24 cellular contexts compared by ENCODE assay signal in genomic region chr16:23103603-23104002, GRCh38. TPM values are rescaled to one million over a fixed set of nuclear protein-coding genes. Genes with fewer than 3 reads are reported as not detected.
DNase-seq lines count a peak whose midpoint lies in the region; ATAC-seq and TF ChIP-seq lines count a peak whose summit lies in the region.
"Had no signal": no experiment of that assay in that cellular context is flagged by ENCODE, and none has a peak within 500 bp of the region (broad histone marks: within the 10 kb centered on the region; RNA-seq: fewer than 3 reads in every experiment).

No MANE protein-coding gene starts in this region.

- no peak overlapping the region for H2AFZ ChIP-seq in mammary epithelial cell (ENCODE audit: low read depth, low read length)

- H3K4me3 Mint-ChIP-seq in stimulated activated memory B cell treated with anti-CD40 and anti-IgM and Interleukin-4, amounts not matched to agents 10 μg/mL and 1 μg/mL and 100 μg/mL, for 72 hours, result no peak overlapping the region
- H3K4me3 Mint-ChIP-seq: CD8-positive, alpha-beta T cell had no signal

- TF ChIP-seq CTCF in breast epithelium (IDR thresholded peaks at IDR 0.05) (no peak), mammary epithelial cell (conservative IDR thresholded peaks at IDR 0.05 in 1 of 2, IDR thresholded peaks at IDR 0.05 in 1 of 2; ENCODE audit: extremely low read depth in 1 of 2, insufficient read depth in 1 of 2, low read depth in 1 of 2, low read length in 2 of 2) (no peak), right lobe of liver (IDR thresholded peaks at IDR 0.05) (no peak)

- H3K4me1 ChIP-seq in breast epithelium, result no peaks in the 10 kb centered on the region
- H3K4me1 ChIP-seq in mammary epithelial cell (ENCODE audit: insufficient read depth, low read length), result peaks cover 17% of the 10 kb centered on the region
- no peaks in the 10 kb centered on the region for H3K4me1 ChIP-seq in esophagus (ENCODE audit: control insufficient read depth in 2 of 2, insufficient read depth in 2 of 2, low read length in 1 of 2)
- peaks cover 0 to 26% (median 9%) of the 10 kb centered on the region in 4 donors for H3K4me1 ChIP-seq in right lobe of liver
- no peaks in the 10 kb centered on the region for H3K4me1 ChIP-seq in aorta (ENCODE audit: control insufficient read depth in 1 of 2, insufficient read depth in 2 of 2, low read length in 2 of 2)
- H3K4me1 ChIP-seq: HAP-1 had no signal

- H3K9me3 Mint-ChIP-seq in stimulated activated memory B cell treated with anti-CD40 and anti-IgM and Interleukin-4, amounts not matched to agents 10 μg/mL and 1 μg/mL and 100 μg/mL, for 72 hours, result no peaks in the 10 kb centered on the region
- H3K9me3 Mint-ChIP-seq: CD8-positive, alpha-beta T cell had no signal

- TF ChIP-seq POLR2A in breast epithelium (IDR thresholded peaks at IDR 0.05), result no peak
- no peak for TF ChIP-seq POLR2A in right lobe of liver (IDR thresholded peaks at IDR 0.05)

- in situ Hi-C loops in mammary epithelial cell (cut with MboI; ENCODE audit: low sequenced_read_pairs in 2 of 2), result no loop called here

- no peaks in the 10 kb centered on the region for H3K27me3 ChIP-seq in breast epithelium
- no peaks in the 10 kb centered on the region for H3K27me3 ChIP-seq in mammary epithelial cell (ENCODE audit: insufficient read depth, low read length)
- H3K27me3 ChIP-seq in esophagus (ENCODE audit: control insufficient read depth in 1 of 2, insufficient read depth in 2 of 2, low read length in 2 of 2), result no peaks in the 10 kb centered on the region
- H3K27me3 ChIP-seq in right lobe of liver, result no peaks in the 10 kb centered on the region
- no peaks in the 10 kb centered on the region for H3K27me3 ChIP-seq in aorta (ENCODE audit: control insufficient read depth in 1 of 2, insufficient read depth in 2 of 2, low read length in 1 of 2)

- H3K27ac Mint-ChIP-seq in stimulated activated memory B cell treated with anti-CD40 and anti-IgM and Interleukin-4, amounts not matched to agents 10 μg/mL and 1 μg/mL and 100 μg/mL, for 72 hours, result no peak overlapping the region
- H3K27ac Mint-ChIP-seq: CD8-positive, alpha-beta T cell had no signal

- DNase-seq in breast epithelium (ENCODE audit: low spot score in 2 of 2), result no peak
- no peak for DNase-seq in mammary epithelial cell
- no peak for DNase-seq in right lobe of liver
- DNase-seq in aorta, result no peak
- DNase-seq in activated CD4-positive, alpha-beta T cell treated with anti-CD3 and anti-CD28 coated beads for 4 hours, result no peak
- DNase-seq: 8988T; AML-193; C1 segment of cervical spinal cord; CD8-positive, alpha-beta T cell; DND-41; KBM-7; MM.1S; NCI-H1092 treated with DMSO at 0.1 percent for 48 hours; NCI-H146; NCI-H2029; NCI-H2171 treated with DMSO at 0.1 percent for 48 hours; NCI-H524 treated with DMSO at 0.1 percent for 48 hours; NCI-H82 had no signal

- peaks cover 77% of the 10 kb centered on the region for H3K79me2 ChIP-seq in mammary epithelial cell (ENCODE audit: insufficient read depth, low read length)

- BruUV-seq in mammary epithelial cell (replicated peaks; lab: Mats Ljungman, UMichigan), result no TSS peak

- CTCF ChIA-PET in mammary epithelial cell (lab: Charles Lee; ENCODE audit: low non-redundant PET), result no interaction called here

- 100% methylated on average over 1 of the region's 3 CpGs for WGBS in mammary epithelial cell (ENCODE audit: low coverage, missing lambda C conversion rate)
- WGBS in esophagus, 2 donors, result 47 to 52% methylated on average over 3 of the region's 3 CpGs
- 42% methylated on average over 3 of the region's 3 CpGs for WGBS in right lobe of liver (ENCODE audit: insufficient coverage, low coverage, low lambda C conversion rate, missing lambda C conversion rate)
- WGBS in aorta, 2 donors, result 38 to 39% methylated on average over 3 of the region's 3 CpGs

- no peaks in the 10 kb centered on the region for H3K27me3 Mint-ChIP-seq in stimulated activated memory B cell treated with anti-CD40 and anti-IgM and Interleukin-4, amounts not matched to agents 10 μg/mL and 1 μg/mL and 100 μg/mL, for 72 hours

- H3K4me3 ChIP-seq in breast epithelium (no peak overlapping the region), mammary epithelial cell (replicated peaks in 1 of 3; ENCODE audit: insufficient read depth in 1 of 3, low read depth in 2 of 3, low read length in 3 of 3) (no peak overlapping the region), esophagus (ENCODE audit: low read depth in 1 of 2, low read length in 2 of 2) (no peak overlapping the region), right lobe of liver (no peak overlapping the region), aorta (ENCODE audit: low read length in 2 of 2) (no peak overlapping the region)
- H3K4me3 ChIP-seq: GM12878, HAP-1 had no signal

- no peak for ATAC-seq in right lobe of liver
- ATAC-seq in aorta (ENCODE audit: low FRiP score), result no peak
- ATAC-seq in HG02981 (IDR thresholded peaks at IDR 0.05; ENCODE audit: unreplicated experiment), result no peak
- no peak for ATAC-seq in stimulated activated memory B cell treated with anti-CD40 and anti-IgM and Interleukin-4, amounts not matched to agents 10 μg/mL and 1 μg/mL and 100 μg/mL, for 72 hours
- ATAC-seq: CD8-positive, alpha-beta T cell; GM12878; Panc1 had no signal

- H3K4me1 Mint-ChIP-seq in stimulated activated memory B cell treated with anti-CD40 and anti-IgM and Interleukin-4, amounts not matched to agents 10 μg/mL and 1 μg/mL and 100 μg/mL, for 72 hours, result no peaks in the 10 kb centered on the region

- H3K9ac ChIP-seq in mammary epithelial cell (ENCODE audit: insufficient read depth, low read length), result no peak overlapping the region

- peaks cover 50% of the 10 kb centered on the region for H3K36me3 Mint-ChIP-seq in stimulated activated memory B cell treated with anti-CD40 and anti-IgM and Interleukin-4, amounts not matched to agents 10 μg/mL and 1 μg/mL and 100 μg/mL, for 72 hours

- H3K4me2 ChIP-seq in mammary epithelial cell (ENCODE audit: insufficient read depth, low read depth, low read length), result no peak overlapping the region

- intact Hi-C loops in breast epithelium (cut with DNase I; ENCODE audit: low total_unique reads), result no loop called here
- intact Hi-C loops in mammary epithelial cell (cut with micrococcal nuclease), result no loop called here
- intact Hi-C loops in right lobe of liver (cut with DNase I), result no loop called here
- intact Hi-C loops in aorta (cut with DNase I), result loop anchor here in 1 of 2 donors (2.0 to 10.0 kb wide), 2 partner anchors 33 to 51 kb away; no protein-coding TSS in a partner anchor

- no peaks in the 10 kb centered on the region for H4K20me1 ChIP-seq in mammary epithelial cell (ENCODE audit: insufficient read depth, low read length)

- peak overlapping the region; percentile 71 to 78 for H3K27ac ChIP-seq in breast epithelium
- H3K27ac ChIP-seq in mammary epithelial cell (ENCODE audit: insufficient read depth, low read depth, low read length), result no peak overlapping the region
- H3K27ac ChIP-seq in esophagus (ENCODE audit: low read depth in 2 of 2, low read length in 1 of 2), result peak overlapping the region; percentile 20 to 40
- peak overlapping the region; percentile 82 to 98 (median 96) for H3K27ac ChIP-seq in right lobe of liver
- peak overlapping the region; percentile 65 to 68 for H3K27ac ChIP-seq in aorta (ENCODE audit: low read depth in 1 of 2, low read length in 2 of 2)

- H3K36me3 ChIP-seq in breast epithelium (no peaks in the 10 kb centered on the region), mammary epithelial cell (ENCODE audit: insufficient read depth, low read length) (peaks cover 28% of the 10 kb centered on the region), esophagus (ENCODE audit: control insufficient read depth in 2 of 2, insufficient read depth in 2 of 2, low read length in 1 of 2) (peaks cover 2 to 4% of the 10 kb centered on the region in 2 donors), right lobe of liver (no peaks in the 10 kb centered on the region), aorta (ENCODE audit: control insufficient read depth in 1 of 2, insufficient read depth in 2 of 2, low read length in 1 of 2) (peaks cover 0 to 5% of the 10 kb centered on the region in 2 donors)

- dilution Hi-C loops in mammary epithelial cell (cut with HindIII; ENCODE audit: low sequenced_read_pairs), result no loop called here

- no peaks in the 10 kb centered on the region for H3K9me3 ChIP-seq in breast epithelium
- H3K9me3 ChIP-seq in mammary epithelial cell (replicated peaks; ENCODE audit: insufficient read depth, low read length), result no peaks in the 10 kb centered on the region
- H3K9me3 ChIP-seq in esophagus (ENCODE audit: control insufficient read depth in 2 of 2, insufficient read depth in 1 of 2, low read depth in 1 of 2, low read length in 1 of 2), result no peaks in the 10 kb centered on the region
- H3K9me3 ChIP-seq in right lobe of liver, result no peaks in the 10 kb centered on the region
- H3K9me3 ChIP-seq in aorta (ENCODE audit: control insufficient read depth, low read length), result no peaks in the 10 kb centered on the region
- H3K9me3 ChIP-seq: HAP-1 had no signal

RNA-seq across cellular contexts. Expression of gene USP31, which starts 45.6 kb away (rescaled TPM):
- total RNA-seq in breast epithelium (10 to 100 TPM in 2 of 3 donors, 1 to 10 TPM in 1; 6.7 to 40.7 (median 21.0) TPM), mammary epithelial cell (10 to 100 TPM; 30.5 to 36.2 TPM), right lobe of liver (10 to 100 TPM in 2 of 6 experiments, 1 to 10 TPM in 4; 7.1 to 12.8 (median 9.0) TPM), aorta (10 to 100 TPM; 19.6 to 24.6 TPM)
- polyA plus RNA-seq in mammary epithelial cell (16.5 TPM), esophagus (1 to 10 TPM; 3.3 to 6.5 TPM), aorta (1 to 10 TPM; 1.4 to 2.6 TPM)
- 27.6 TPM for polyA minus RNA-seq in mammary epithelial cell
